ENCODE assay signal across 8 cellular contexts in the genomic region with DNA sequence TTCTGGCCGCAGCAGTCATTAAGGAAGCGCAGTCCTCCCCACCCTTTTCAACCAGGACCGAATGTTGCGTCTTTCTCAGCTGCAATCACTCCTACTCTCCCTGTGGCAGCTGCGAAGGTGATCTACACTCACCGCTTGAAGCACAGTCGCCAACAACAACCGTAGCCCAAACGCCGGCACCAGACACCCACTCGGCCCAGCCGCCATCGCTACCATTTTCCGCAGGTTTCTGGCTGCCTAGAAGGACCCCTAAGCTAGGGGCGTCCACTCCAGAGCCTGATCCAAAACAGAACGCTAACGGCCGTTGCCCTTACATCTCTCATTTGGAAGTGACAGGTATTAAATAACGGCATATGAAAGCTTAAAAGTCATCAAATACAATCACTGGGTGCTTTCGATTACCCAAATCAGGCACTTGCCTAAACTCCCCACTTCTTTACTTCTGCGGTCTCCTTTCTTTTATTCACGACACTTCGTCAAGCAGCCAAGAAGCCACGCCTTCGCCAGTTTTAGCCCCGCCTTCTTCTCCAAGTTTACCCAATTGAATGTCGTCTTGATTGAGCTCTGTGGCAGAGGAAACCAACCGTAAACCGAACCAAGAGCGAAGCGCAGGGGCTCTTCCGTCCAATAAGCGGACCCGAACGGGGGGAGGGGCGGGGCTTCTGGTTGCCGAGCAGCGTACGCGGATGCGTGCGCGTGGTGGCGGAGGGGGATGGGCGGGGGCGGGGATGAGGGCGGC. TPM values are rescaled to one million over a fixed set of nuclear protein-coding genes. Genes with fewer than 3 reads are reported as not detected.
DNase-seq lines count a peak whose midpoint lies in the region; ATAC-seq and TF ChIP-seq lines count a peak whose summit lies in the region.

A gene (minus strand): TSS at position 231 of the 739 bp plus-strand sequence. CDS start 15 bp downstream, at position 216.

- no peak within 1 kb of the TSS for H3K4me3 Mint-ChIP-seq in CD14-positive monocyte

- intact Hi-C loops in CD14-positive monocyte (cut with micrococcal nuclease): loop anchor here (2.0 to 10.0 kb wide), 3 partner anchors 139 to 421 kb away; a partner anchor contains a TSS

- no peak for TF ChIP-seq CTCF in CD14-positive monocyte (IDR thresholded peaks at IDR 0.05)

- H3K4me1 Mint-ChIP-seq in CD14-positive monocyte: peaks cover 28% of the 10 kb centered on the region

- H3K27ac Mint-ChIP-seq in CD14-positive monocyte: no peak within 1 kb of the TSS

- no peaks in the 10 kb centered on the region for H3K9me3 Mint-ChIP-seq in CD14-positive monocyte

- no peaks in the 10 kb centered on the region for H3K27me3 Mint-ChIP-seq in CD14-positive monocyte (ENCODE audit: low read depth in 3 of 3)

- H3K36me3 Mint-ChIP-seq in CD14-positive monocyte: peaks cover 16 to 21% of the 10 kb centered on the region in 2 donors

- ATAC-seq in GM19395 (IDR thresholded peaks at IDR 0.05; ENCODE audit: unreplicated experiment) (peak; percentile 83), HG03558 (IDR thresholded peaks at IDR 0.05; ENCODE audit: extremely low read depth, unreplicated experiment) (peak; percentile 62)

- DNase-seq in CD14-positive monocyte (ENCODE audit: low spot score) (peak; percentile 99), NCI-H748 (lab: John Stamatoyannopoulos, UW; ENCODE audit: unreplicated experiment) (peak; percentile 99), dedifferentiated amniotic fluid mesenchymal stem cell (ENCODE audit: extremely low spot score) (peak; percentile 100), left kidney (ENCODE audit: low read depth, low spot score) (peak; percentile 100)
- peak; percentile 99 for DNase-seq in activated CD4-positive, alpha-beta T cell treated with anti-CD3 and anti-CD28 coated beads, Interleukin-2, amount 50 U/mL, for 1 hour
- DNase-seq in stimulated activated CD4-positive, alpha-beta T cell treated with anti-CD3 and anti-CD28 coated beads, Interleukin-2, amount 100 ng/mL, for 24 hours: peak; percentile 99 to 100

RNA-seq across cellular contexts. Expression of the gene that starts here (rescaled TPM):
- polyA plus RNA-seq in CD14-positive monocyte: 100 to 1,000 TPM; 339 to 357 TPM

Comparison
In these comparisons a context has a peak if more than half of its experiments do, and no peak if none do; other contexts are left out.
1. Peak in every context shown above with its lines: DNase-seq and ATAC-seq.